21 cellular contexts compared by ENCODE assay signal in the genomic region with DNA sequence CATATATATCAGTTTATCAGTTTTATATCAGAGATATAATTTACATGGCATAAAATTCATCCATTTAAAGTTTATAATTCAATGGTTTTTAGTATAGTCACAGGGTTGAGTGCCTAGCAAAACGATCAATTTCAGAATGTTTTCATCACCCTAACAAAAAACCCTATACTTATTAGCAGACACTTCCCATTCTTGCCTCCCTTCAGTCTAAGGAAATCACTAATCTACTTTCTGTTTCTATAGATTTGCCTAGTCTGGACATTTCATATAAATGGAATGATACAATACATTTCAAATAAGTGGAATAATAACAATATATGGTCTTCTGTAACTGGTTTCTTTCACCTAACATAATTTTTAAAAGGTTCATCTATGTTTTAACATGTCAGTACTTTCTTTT.
"Had no signal": no experiment of that assay in that cellular context is flagged by ENCODE, and none has a peak within 500 bp of the region (broad histone marks: within the 10 kb centered on the region; RNA-seq: fewer than 3 reads in every experiment).

No MANE protein-coding gene starts in this region.

- H3K9me3 Mint-ChIP-seq: activated naive CD8-positive, alpha-beta T cell treated with anti-CD3 and anti-CD28 coated beads, Interleukin-2, amount 10 ng/mL, durations not matched to agents 7 days and 5 days; endodermal cell; mesothelial cell of epicardium; nephron progenitor cell; stimulated activated naive CD8-positive, alpha-beta T cell treated with anti-CD3 and anti-CD28 coated beads, Interleukin-15, Interleukin-2, amounts not matched to agents 100 ng/mL and 50 ng/mL, for 24 hours had no signal

- H3K4me3 Mint-ChIP-seq: activated CD8-positive, alpha-beta T cell treated with anti-CD3 and anti-CD28 coated beads, Interleukin-2, amount 10 ng/mL, durations not matched to agents 7 days and 5 days; activated naive CD8-positive, alpha-beta T cell treated with anti-CD3 and anti-CD28 coated beads, Interleukin-2, amount 10 ng/mL, durations not matched to agents 7 days and 5 days; endodermal cell; mesothelial cell of epicardium; nephron progenitor cell; stimulated activated naive CD8-positive, alpha-beta T cell treated with anti-CD3 and anti-CD28 coated beads, Interleukin-15, Interleukin-2, amounts not matched to agents 100 ng/mL and 50 ng/mL, for 24 hours had no signal

- ATAC-seq: activated CD8-positive, alpha-beta T cell treated with anti-CD3 and anti-CD28 coated beads, Interleukin-2, amount 10 ng/mL, durations not matched to agents 7 days and 5 days; gastrocnemius medialis; pancreas; right cardiac atrium; upper lobe of right lung had no signal

- H3K27me3 Mint-ChIP-seq: activated naive CD8-positive, alpha-beta T cell treated with anti-CD3 and anti-CD28 coated beads, Interleukin-2, amount 10 ng/mL, durations not matched to agents 7 days and 5 days; stimulated activated naive CD8-positive, alpha-beta T cell treated with anti-CD3 and anti-CD28 coated beads, Interleukin-15, Interleukin-2, amounts not matched to agents 100 ng/mL and 50 ng/mL, for 24 hours had no signal

- H3K27ac Mint-ChIP-seq: activated CD8-positive, alpha-beta T cell treated with anti-CD3 and anti-CD28 coated beads, Interleukin-2, amount 10 ng/mL, durations not matched to agents 7 days and 5 days; activated naive CD8-positive, alpha-beta T cell treated with anti-CD3 and anti-CD28 coated beads, Interleukin-2, amount 10 ng/mL, durations not matched to agents 7 days and 5 days; endodermal cell; mesothelial cell of epicardium; nephron progenitor cell; stimulated activated naive CD8-positive, alpha-beta T cell treated with anti-CD3 and anti-CD28 coated beads, Interleukin-15, Interleukin-2, amounts not matched to agents 100 ng/mL and 50 ng/mL, for 24 hours had no signal

- H3K36me3 Mint-ChIP-seq: mesothelial cell of epicardium had no signal

- DNase-seq: activated CD4-positive, alpha-beta T cell treated with anti-CD3 and anti-CD28 coated beads for 1 hour; activated CD4-positive, alpha-beta T cell treated with anti-CD3 and anti-CD28 coated beads, Interleukin-2, amount 50 U/mL, for 1 hour; activated CD8-positive, alpha-beta T cell treated with anti-CD3 and anti-CD28 coated beads, Interleukin-2, amount 10 ng/mL, durations not matched to agents 7 days and 5 days; activated naive CD8-positive, alpha-beta T cell treated with anti-CD3 and anti-CD28 coated beads, Interleukin-2, amount 10 ng/mL, durations not matched to agents 7 days and 5 days; activated T-cell treated with anti-CD3 and anti-CD28 coated beads, Interleukin-2, amount 50 U/mL, for 1 hour; cerebellar nuclear complex; endodermal cell; esophagus squamous epithelium; gastrocnemius medialis; hippocampal formation; left ventricle myocardium inferior; nephron progenitor cell; pancreas; right cardiac atrium; stimulated activated CD4-positive, alpha-beta T cell treated with anti-CD3 and anti-CD28 coated beads, Interleukin-4, amount 100 ng/mL, for 24 hours; substantia nigra; thyroid gland; upper lobe of right lung; WERI-Rb-1 had no signal
